1 cellular context compared by ENCODE assay signal in the genomic region with DNA sequence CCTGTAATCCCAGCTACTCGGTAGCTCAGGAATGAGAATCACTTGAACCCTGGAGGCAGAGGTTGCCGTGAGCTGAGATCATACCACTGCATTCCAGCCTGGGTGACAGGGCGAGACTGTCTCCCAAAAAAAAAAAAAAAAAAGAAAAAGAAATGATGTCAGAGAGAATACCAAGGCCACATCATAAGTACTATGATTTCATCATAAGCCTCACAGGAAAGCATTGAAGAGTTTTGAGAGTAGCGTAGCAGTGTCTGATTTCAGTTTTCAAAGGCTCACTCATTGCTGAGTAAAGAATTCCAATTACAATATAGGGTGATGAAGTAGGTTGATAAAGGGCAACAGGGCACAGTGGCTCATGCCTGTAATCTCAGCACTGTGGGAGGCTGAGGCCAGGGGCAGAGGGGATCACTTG.
TF ChIP-seq lines count a peak whose summit lies in the region.

No MANE protein-coding gene starts in this region.

TF ChIP-seq in WTC11, 78 proteins besides CTCF, POLR2A, EP300 and RAD21 (continued from another document):
- TF ChIP-seq, protein P1, sequence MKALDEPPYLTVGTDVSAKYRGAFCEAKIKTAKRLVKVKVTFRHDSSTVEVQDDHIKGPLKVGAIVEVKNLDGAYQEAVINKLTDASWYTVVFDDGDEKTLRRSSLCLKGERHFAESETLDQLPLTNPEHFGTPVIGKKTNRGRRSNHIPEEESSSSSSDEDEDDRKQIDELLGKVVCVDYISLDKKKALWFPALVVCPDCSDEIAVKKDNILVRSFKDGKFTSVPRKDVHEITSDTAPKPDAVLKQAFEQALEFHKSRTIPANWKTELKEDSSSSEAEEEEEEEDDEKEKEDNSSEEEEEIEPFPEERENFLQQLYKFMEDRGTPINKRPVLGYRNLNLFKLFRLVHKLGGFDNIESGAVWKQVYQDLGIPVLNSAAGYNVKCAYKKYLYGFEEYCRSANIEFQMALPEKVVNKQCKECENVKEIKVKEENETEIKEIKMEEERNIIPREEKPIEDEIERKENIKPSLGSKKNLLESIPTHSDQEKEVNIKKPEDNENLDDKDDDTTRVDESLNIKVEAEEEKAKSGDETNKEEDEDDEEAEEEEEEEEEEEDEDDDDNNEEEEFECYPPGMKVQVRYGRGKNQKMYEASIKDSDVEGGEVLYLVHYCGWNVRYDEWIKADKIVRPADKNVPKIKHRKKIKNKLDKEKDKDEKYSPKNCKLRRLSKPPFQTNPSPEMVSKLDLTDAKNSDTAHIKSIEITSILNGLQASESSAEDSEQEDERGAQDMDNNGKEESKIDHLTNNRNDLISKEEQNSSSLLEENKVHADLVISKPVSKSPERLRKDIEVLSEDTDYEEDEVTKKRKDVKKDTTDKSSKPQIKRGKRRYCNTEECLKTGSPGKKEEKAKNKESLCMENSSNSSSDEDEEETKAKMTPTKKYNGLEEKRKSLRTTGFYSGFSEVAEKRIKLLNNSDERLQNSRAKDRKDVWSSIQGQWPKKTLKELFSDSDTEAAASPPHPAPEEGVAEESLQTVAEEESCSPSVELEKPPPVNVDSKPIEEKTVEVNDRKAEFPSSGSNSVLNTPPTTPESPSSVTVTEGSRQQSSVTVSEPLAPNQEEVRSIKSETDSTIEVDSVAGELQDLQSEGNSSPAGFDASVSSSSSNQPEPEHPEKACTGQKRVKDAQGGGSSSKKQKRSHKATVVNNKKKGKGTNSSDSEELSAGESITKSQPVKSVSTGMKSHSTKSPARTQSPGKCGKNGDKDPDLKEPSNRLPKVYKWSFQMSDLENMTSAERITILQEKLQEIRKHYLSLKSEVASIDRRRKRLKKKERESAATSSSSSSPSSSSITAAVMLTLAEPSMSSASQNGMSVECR (CRISPR knock-in tag; IDR thresholded peaks at IDR 0.05; ENCODE audit: borderline replicate concordance): no peak
- TF ChIP-seq CREM (CRISPR knock-in tag; IDR thresholded peaks at IDR 0.05): no peak
